ENCODE assay signal across 8 cellular contexts in the genomic region with DNA sequence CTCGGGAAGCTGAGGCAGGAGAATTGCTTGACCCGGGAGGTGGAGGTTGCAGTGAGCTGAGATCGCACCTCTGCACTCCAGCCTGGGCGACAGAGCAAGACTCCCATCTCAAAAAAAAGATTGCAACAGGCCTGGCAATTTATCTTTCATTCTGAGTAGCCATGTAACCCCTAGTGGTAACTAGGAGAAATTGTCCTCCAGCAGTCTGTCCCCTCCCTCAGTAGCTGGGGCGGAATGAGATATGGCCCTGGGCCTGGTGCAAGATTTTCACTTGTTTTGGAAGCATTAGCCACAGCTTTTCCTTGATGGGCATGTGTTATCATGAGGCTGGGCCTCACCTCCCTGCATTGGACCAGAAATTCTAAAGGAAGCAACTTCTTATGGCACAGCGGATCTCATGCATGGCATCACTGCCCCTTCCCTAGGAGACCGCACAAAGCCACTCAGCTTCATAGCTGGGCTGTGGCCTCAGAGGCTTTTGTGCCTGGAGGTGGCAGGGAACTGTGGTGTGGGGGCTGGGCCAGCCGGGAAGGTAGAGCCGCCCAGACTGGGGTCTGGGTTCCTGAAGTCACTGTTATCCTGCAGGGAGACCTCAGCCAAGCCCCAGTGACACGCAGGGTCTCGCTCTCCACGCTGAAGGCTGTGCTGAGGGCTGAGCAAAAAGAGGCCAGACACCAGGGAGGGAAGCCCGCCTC. TPM values are rescaled to one million over a fixed set of nuclear protein-coding genes. Genes with fewer than 3 reads are reported as not detected.
DNase-seq lines count a peak whose midpoint lies in the region; ATAC-seq and TF ChIP-seq lines count a peak whose summit lies in the region.

No MANE protein-coding gene starts in this region.

- peak; percentile 44 for DNase-seq in EH (ENCODE audit: low read depth)
- DNase-seq in KBM-7 = peak; percentile 31
- DNase-seq in astrocyte of the cerebellum (ENCODE audit: low read depth) = no peak
- no peak for DNase-seq in left lobe of liver (ENCODE audit: low spot score)
- DNase-seq in EL = no peak
- no peak for DNase-seq in A172 (ENCODE audit: low spot score)

- no peak overlapping the region for H3K4me3 ChIP-seq in astrocyte of the cerebellum (ENCODE audit: low read depth, low read length)

- TF ChIP-seq CTCF in astrocyte of the cerebellum (IDR thresholded peaks at IDR 0.05; ENCODE audit: low read depth, low read length, missing control alignments) = peak; percentile 59

- in situ Hi-C loops in KBM-7 (cut with MboI; ENCODE audit: low pct_unique_long_range_greater_than_20kb, low sequenced_read_pairs) (loop anchor here (25.0 kb wide), 1 partner anchor 103 kb away; the partner anchor contains the start of gene DHRS7B), astrocyte of the cerebellum (cut with HindIII; ENCODE audit: low sequenced_read_pairs) (no loop called here)

- peak; percentile 72 for ATAC-seq in left lobe of liver
- ATAC-seq in GM21423 (IDR thresholded peaks at IDR 0.05; ENCODE audit: unreplicated experiment) = no peak
- ATAC-seq in esophagus mucosa = no peak

RNA-seq across cellular contexts. Expression of gene NATD1, which starts 13.4 kb away (rescaled TPM):
- total RNA-seq in left lobe of liver = 5.9 TPM
- total RNA-seq in esophagus mucosa = 2.1 TPM
- total RNA-seq in A172 (2014; rRNA removed; shearing (Covaris generic)) = 1.9 and 2.9 TPM in 2 replicates

RNA-seq across cellular contexts. Expression of gene TMEM11, which starts 25.9 kb away (rescaled TPM):
- total RNA-seq in left lobe of liver = 9.3 TPM
- total RNA-seq in esophagus mucosa = 21.1 TPM
- total RNA-seq in A172 (2014; rRNA removed; shearing (Covaris generic)) = 38.0 and 41.7 TPM in 2 replicates

RNA-seq across cellular contexts. Expression of gene MAP2K3, which starts 44.7 kb away (rescaled TPM):
- 71.5 TPM for total RNA-seq in left lobe of liver
- total RNA-seq in esophagus mucosa = 41.3 TPM
- total RNA-seq in A172 (2014; rRNA removed; shearing (Covaris generic)) = 12.1 and 16.8 TPM in 2 replicates

Comparison
In these comparisons a context has a peak if more than half of its experiments do, and no peak if none do; other contexts are left out.
1. DNase-seq: peak in EH (single experiment) and KBM-7 (single experiment); none in astrocyte of the cerebellum (single experiment), left lobe of liver (single experiment), EL (single experiment) and A172 (single experiment).